In genomic region chr7:112759905-112760304, GRCh38 we compare ENCODE assay signal across 1 cellular context.
TF ChIP-seq lines count a peak whose summit lies in the region.

No MANE protein-coding gene starts in this region.

TF ChIP-seq in WTC11, 78 proteins besides CTCF, POLR2A, EP300 and RAD21 (continued from another document):
- no peak for TF ChIP-seq HMGXB4 (CRISPR knock-in tag; IDR thresholded peaks at IDR 0.05)
- no peak for TF ChIP-seq ESRRA (CRISPR knock-in tag; IDR thresholded peaks at IDR 0.05; ENCODE audit: borderline replicate concordance)
- no peak for TF ChIP-seq NR2C2 (CRISPR knock-in tag; IDR thresholded peaks at IDR 0.05)
- TF ChIP-seq IRF2 (CRISPR knock-in tag; IDR thresholded peaks at IDR 0.05; ENCODE audit: borderline replicate concordance, low read depth): no peak
TF ChIP-seq in WTC11: peak in this region for 0.
